Comparison of ENCODE assay signal across 8 cellular contexts in the genomic region with DNA sequence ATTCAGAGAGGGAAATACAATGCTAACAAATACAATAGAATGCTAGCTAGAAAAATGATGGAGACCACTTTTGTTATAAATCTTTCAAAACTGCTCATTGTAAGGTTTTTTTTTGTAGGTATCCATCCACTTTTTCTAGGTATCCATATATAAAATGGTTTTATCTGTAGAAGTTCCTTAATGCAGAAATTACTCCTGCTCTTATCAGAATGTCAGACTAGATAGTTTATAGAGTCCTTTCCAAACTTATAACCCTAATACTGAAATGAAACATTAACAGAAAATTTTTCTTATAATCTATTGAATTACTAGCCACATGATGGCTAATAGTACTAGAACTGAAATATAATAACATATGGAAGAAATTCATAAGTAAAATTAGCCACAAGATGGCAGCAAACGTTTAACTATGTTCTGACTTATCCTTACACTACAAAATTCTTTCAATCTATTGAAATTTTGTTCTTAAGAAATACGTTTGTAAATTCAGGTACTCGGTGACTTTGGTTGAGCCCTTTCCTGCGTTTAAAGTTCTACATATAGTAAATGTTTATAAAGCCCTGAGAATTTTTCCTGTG. TPM values are rescaled to one million over a fixed set of nuclear protein-coding genes. Genes with fewer than 3 reads are reported as not detected.
DNase-seq lines count a peak whose midpoint lies in the region; ATAC-seq and TF ChIP-seq lines count a peak whose summit lies in the region.

No MANE protein-coding gene starts in this region.

- TF ChIP-seq CTCF in AG09309 (IDR thresholded peaks at IDR 0.05; ENCODE audit: control insufficient read depth, insufficient read depth, low read depth, low read length, missing control alignments): no peak
- peak; percentile 65 to 76 for TF ChIP-seq CTCF in brain (conservative IDR thresholded peaks at IDR 0.05)

- no peaks in the 10 kb centered on the region for H3K9me3 Mint-ChIP-seq in brain
- H3K9me3 Mint-ChIP-seq in stimulated activated memory B cell treated with anti-CD40 and anti-IgM and Interleukin-4, amounts not matched to agents 10 μg/mL and 1 μg/mL and 100 μg/mL, for 72 hours: no peaks in the 10 kb centered on the region

- H3K27ac Mint-ChIP-seq in brain: no peak overlapping the region
- H3K27ac Mint-ChIP-seq in stimulated activated memory B cell treated with anti-CD40 and anti-IgM and Interleukin-4, amounts not matched to agents 10 μg/mL and 1 μg/mL and 100 μg/mL, for 72 hours: no peak overlapping the region

- no peaks in the 10 kb centered on the region for H3K27me3 Mint-ChIP-seq in brain
- no peaks in the 10 kb centered on the region for H3K27me3 Mint-ChIP-seq in stimulated activated memory B cell treated with anti-CD40 and anti-IgM and Interleukin-4, amounts not matched to agents 10 μg/mL and 1 μg/mL and 100 μg/mL, for 72 hours

- ATAC-seq in GM18868 (IDR thresholded peaks at IDR 0.05; ENCODE audit: unreplicated experiment): peak; percentile 62
- no peak for ATAC-seq in stimulated activated memory B cell treated with anti-CD40 and anti-IgM and Interleukin-4, amounts not matched to agents 10 μg/mL and 1 μg/mL and 100 μg/mL, for 72 hours

- no peak overlapping the region for H3K4me3 ChIP-seq in AG09309 (ENCODE audit: control insufficient read depth, low read depth, low read length)

- H3K4me1 Mint-ChIP-seq in brain: no peaks in the 10 kb centered on the region
- H3K4me1 Mint-ChIP-seq in stimulated activated memory B cell treated with anti-CD40 and anti-IgM and Interleukin-4, amounts not matched to agents 10 μg/mL and 1 μg/mL and 100 μg/mL, for 72 hours: no peaks in the 10 kb centered on the region

- no peaks in the 10 kb centered on the region for H3K36me3 Mint-ChIP-seq in brain
- H3K36me3 Mint-ChIP-seq in stimulated activated memory B cell treated with anti-CD40 and anti-IgM and Interleukin-4, amounts not matched to agents 10 μg/mL and 1 μg/mL and 100 μg/mL, for 72 hours: no peaks in the 10 kb centered on the region

- peak; percentile 7 for DNase-seq in AG09309 (ENCODE audit: low read depth)
- peak; percentile 37 for DNase-seq in NCI-H2081 treated with DMSO at 0.1 percent for 48 hours (lab: John Stamatoyannopoulos, UW)
- DNase-seq in middle frontal gyrus (ENCODE audit: extremely low spot score, low spot score): peak; percentile 16
- no peak for DNase-seq in HuH-7 (ENCODE audit: low spot score)
- DNase-seq in GDM1 (lab: John Stamatoyannopoulos, UW): no peak

- no peak overlapping the region for H3K4me3 Mint-ChIP-seq in brain
- H3K4me3 Mint-ChIP-seq in stimulated activated memory B cell treated with anti-CD40 and anti-IgM and Interleukin-4, amounts not matched to agents 10 μg/mL and 1 μg/mL and 100 μg/mL, for 72 hours: no peak overlapping the region

RNA-seq across cellular contexts. Expression of a gene that starts 58.5 kb away (rescaled TPM):
- 19.3 TPM for polyA plus RNA-seq in brain (ENCODE audit: insufficient read depth, low read depth, low replicate concordance)

Comparison
In these comparisons a context has a peak if more than half of its experiments do, and no peak if none do; other contexts are left out.
1. DNase-seq: peak in AG09309 (single experiment), NCI-H2081 treated with DMSO at 0.1 percent for 48 hours (single experiment) and middle frontal gyrus (single experiment); none in HuH-7 (single experiment) and GDM1 (single experiment).